Comparison of ENCODE assay signal across 37 cellular contexts in genomic region chr14:69916396-69916795, GRCh38. TPM values are rescaled to one million over a fixed set of nuclear protein-coding genes. Genes with fewer than 3 reads are reported as not detected.
"Had no signal": no experiment of that assay in that cellular context is flagged by ENCODE, and none has a peak within 500 bp of the region (broad histone marks: within the 10 kb centered on the region; RNA-seq: fewer than 3 reads in every experiment).

No MANE protein-coding gene starts in this region.

- H3K27ac ChIP-seq: adrenal gland, body of pancreas, cardiac muscle cell, coronary artery, dorsolateral prefrontal cortex, gastrocnemius medialis, heart left ventricle had no signal

- H3K4me1 Mint-ChIP-seq: activated CD4-positive, alpha-beta T cell treated with anti-CD3 and anti-CD28 coated beads for 36 hours; activated CD4-positive, alpha-beta T cell treated with anti-CD3 and anti-CD28 coated beads, Interleukin-2, amount 10 ng/mL, durations not matched to agents 24 days and 14 days; activated CD8-positive, alpha-beta memory T cell treated with anti-CD3 and anti-CD28 coated beads, Interleukin-2, amount 10 ng/mL, durations not matched to agents 7 days and 5 days; activated naive CD4-positive, alpha-beta T cell treated with anti-CD3 and anti-CD28 coated beads, Interleukin-2, amount 50 U/mL, for 24 hours; activated naive CD8-positive, alpha-beta T cell treated with anti-CD3 and anti-CD28 coated beads for 36 hours; activated naive CD8-positive, alpha-beta T cell treated with anti-CD3 and anti-CD28 coated beads, Interleukin-2, amount 50 U/mL, for 24 hours had no signal

- H3K9me3 ChIP-seq: adrenal gland, body of pancreas, gastrocnemius medialis had no signal

- H3K27me3 ChIP-seq: body of pancreas, cardiac muscle cell, gastrocnemius medialis had no signal

- H3K4me3 Mint-ChIP-seq: activated CD4-positive, alpha-beta memory T cell treated with anti-CD3 and anti-CD28 coated beads for 36 hours; activated CD4-positive, alpha-beta T cell treated with anti-CD3 and anti-CD28 coated beads for 36 hours; activated CD4-positive, alpha-beta T cell treated with anti-CD3 and anti-CD28 coated beads, Interleukin-2, amount 10 ng/mL, durations not matched to agents 24 days and 14 days; activated CD8-positive, alpha-beta memory T cell treated with anti-CD3 and anti-CD28 coated beads, Interleukin-2, amount 10 ng/mL, durations not matched to agents 7 days and 5 days; activated CD8-positive, alpha-beta T cell treated with anti-CD3 and anti-CD28 coated beads, Interleukin-2, amount 10 ng/mL, durations not matched to agents 7 days and 5 days; activated naive CD4-positive, alpha-beta T cell treated with anti-CD3 and anti-CD28 coated beads for 36 hours; activated naive CD4-positive, alpha-beta T cell treated with anti-CD3 and anti-CD28 coated beads, Interleukin-2, amount 50 U/mL, for 24 hours; activated naive CD8-positive, alpha-beta T cell treated with anti-CD3 and anti-CD28 coated beads for 36 hours; activated naive CD8-positive, alpha-beta T cell treated with anti-CD3 and anti-CD28 coated beads, Interleukin-2, amount 50 U/mL, for 24 hours; activated T-helper 1 cell treated with anti-CD3 and anti-CD28 coated beads, Interleukin-12 subunit alpha, Interleukin-12 subunit beta, Interleukin-2, Interleukin-4 antibody, amounts not matched to agents 30 ng/mL and 10 ng/mL and 1 ng/mL, durations not matched to agents 14 hours and 24 hours and 36 hours; dendritic cell treated with granulocyte-macrophage colony-stimulating factor and Interleukin-4, amounts not matched to agents 40 ng/mL and 50 ng/mL, for 4 days; endodermal cell had no signal

- H3K4me1 ChIP-seq: adrenal gland, body of pancreas, gastrocnemius medialis, heart left ventricle had no signal

- H3K36me3 ChIP-seq: adrenal gland, cardiac muscle cell, gastrocnemius medialis, heart left ventricle had no signal

- ATAC-seq: activated CD4-positive, alpha-beta T cell treated with anti-CD3 and anti-CD28 coated beads for 36 hours; activated CD8-positive, alpha-beta memory T cell treated with anti-CD3 and anti-CD28 coated beads, Interleukin-2, amount 10 ng/mL, durations not matched to agents 7 days and 5 days; activated CD8-positive, alpha-beta T cell treated with anti-CD3 and anti-CD28 coated beads, Interleukin-2, amount 10 ng/mL, durations not matched to agents 7 days and 5 days; activated naive CD8-positive, alpha-beta T cell treated with anti-CD3 and anti-CD28 coated beads, Interleukin-2, amount 50 U/mL, for 24 hours; body of pancreas; esophagus mucosa; gastrocnemius medialis; heart left ventricle had no signal

- DNase-seq: activated CD4-positive, alpha-beta memory T cell treated with anti-CD3 and anti-CD28 coated beads for 36 hours; activated CD4-positive, alpha-beta T cell treated with anti-CD3 and anti-CD28 coated beads for 36 hours; activated CD4-positive, alpha-beta T cell treated with anti-CD3 and anti-CD28 coated beads, Interleukin-2, amount 10 ng/mL, durations not matched to agents 24 days and 14 days; activated CD4-positive, CD25-positive, alpha-beta regulatory T cell; activated CD4-positive, CD25-positive, alpha-beta regulatory T cell treated with anti-CD3 and anti-CD28 coated beads, Interleukin-2, amount 50 U/mL, for 72 hours; activated CD8-positive, alpha-beta memory T cell treated with anti-CD3 and anti-CD28 coated beads, Interleukin-2, amount 10 ng/mL, durations not matched to agents 7 days and 5 days; activated CD8-positive, alpha-beta memory T cell treated with anti-CD3 and anti-CD28 coated beads, Interleukin-2, amount 50 U/mL, for 4 hours; activated CD8-positive, alpha-beta T cell treated with anti-CD3 and anti-CD28 coated beads, Interleukin-2, amount 10 ng/mL, durations not matched to agents 7 days and 5 days; activated effector memory CD4-positive, alpha-beta T cell treated with anti-CD3 and anti-CD28 coated beads, Interleukin-2, amount 50 U/mL, for 16 hours; activated naive CD4-positive, alpha-beta T cell treated with anti-CD3 and anti-CD28 coated beads for 36 hours; activated naive CD8-positive, alpha-beta T cell treated with anti-CD3 and anti-CD28 coated beads for 36 hours; activated naive CD8-positive, alpha-beta T cell treated with anti-CD3 and anti-CD28 coated beads, Interleukin-2, amount 50 U/mL, for 24 hours; activated T-cell treated with anti-CD3 and anti-CD28 coated beads, Interleukin-2, amount 50 U/mL, for 1 hour; activated T-cell treated with anti-CD3 and anti-CD28 coated beads, Interleukin-2, amount 50 U/mL, for 48 hours; adrenal gland; amygdala; aorta; body of pancreas; central memory CD4-positive, alpha-beta T cell; cerebellar nuclear complex; dorsolateral prefrontal cortex; effector memory CD4-positive, alpha-beta T cell; endodermal cell; foreskin fibroblast; gastrocnemius medialis; glutamatergic neuron; heart left ventricle; T-helper 2 cell had no signal

- H3K4me3 ChIP-seq: adrenal gland, body of pancreas, cardiac muscle cell, coronary artery, dorsolateral prefrontal cortex, gastrocnemius medialis, heart left ventricle had no signal

- H3K9me3 Mint-ChIP-seq: activated CD4-positive, alpha-beta memory T cell treated with anti-CD3 and anti-CD28 coated beads for 36 hours; activated CD4-positive, alpha-beta T cell treated with anti-CD3 and anti-CD28 coated beads, Interleukin-2, amount 10 ng/mL, durations not matched to agents 24 days and 14 days; activated naive CD4-positive, alpha-beta T cell treated with anti-CD3 and anti-CD28 coated beads for 36 hours; activated naive CD4-positive, alpha-beta T cell treated with anti-CD3 and anti-CD28 coated beads, Interleukin-2, amount 50 U/mL, for 24 hours; activated naive CD8-positive, alpha-beta T cell treated with anti-CD3 and anti-CD28 coated beads for 36 hours; activated naive CD8-positive, alpha-beta T cell treated with anti-CD3 and anti-CD28 coated beads, Interleukin-2, amount 50 U/mL, for 24 hours; activated T-helper 1 cell treated with anti-CD3 and anti-CD28 coated beads, Interleukin-12 subunit alpha, Interleukin-12 subunit beta, Interleukin-2, Interleukin-4 antibody, amounts not matched to agents 30 ng/mL and 10 ng/mL and 1 ng/mL, durations not matched to agents 14 hours and 24 hours and 36 hours; activated T-helper 2 cell treated with anti-CD3 and anti-CD28 coated beads, Interferon-gamma antibody, Interleukin-2, Interleukin-4, amounts not matched to agents 10 μg/mL and 5 μg/mL and 100 μg/mL, durations not matched to agents 14 hours and 24 hours and 36 hours; dendritic cell treated with granulocyte-macrophage colony-stimulating factor and Interleukin-4, amounts not matched to agents 40 ng/mL and 50 ng/mL, for 4 days; endodermal cell had no signal

- H3K36me3 Mint-ChIP-seq: activated CD4-positive, alpha-beta memory T cell treated with anti-CD3 and anti-CD28 coated beads for 36 hours; activated CD8-positive, alpha-beta memory T cell treated with anti-CD3 and anti-CD28 coated beads, Interleukin-2, amount 10 ng/mL, durations not matched to agents 7 days and 5 days; activated naive CD4-positive, alpha-beta T cell treated with anti-CD3 and anti-CD28 coated beads, Interleukin-2, amount 50 U/mL, for 24 hours; activated naive CD8-positive, alpha-beta T cell treated with anti-CD3 and anti-CD28 coated beads for 36 hours had no signal

- H3K27ac Mint-ChIP-seq: activated CD4-positive, alpha-beta memory T cell treated with anti-CD3 and anti-CD28 coated beads for 36 hours; activated CD4-positive, alpha-beta T cell treated with anti-CD3 and anti-CD28 coated beads for 36 hours; activated CD4-positive, alpha-beta T cell treated with anti-CD3 and anti-CD28 coated beads, Interleukin-2, amount 10 ng/mL, durations not matched to agents 24 days and 14 days; activated CD8-positive, alpha-beta memory T cell treated with anti-CD3 and anti-CD28 coated beads, Interleukin-2, amount 10 ng/mL, durations not matched to agents 7 days and 5 days; activated CD8-positive, alpha-beta T cell treated with anti-CD3 and anti-CD28 coated beads, Interleukin-2, amount 10 ng/mL, durations not matched to agents 7 days and 5 days; activated naive CD4-positive, alpha-beta T cell treated with anti-CD3 and anti-CD28 coated beads for 36 hours; activated naive CD8-positive, alpha-beta T cell treated with anti-CD3 and anti-CD28 coated beads for 36 hours; activated naive CD8-positive, alpha-beta T cell treated with anti-CD3 and anti-CD28 coated beads, Interleukin-2, amount 50 U/mL, for 24 hours; activated T-helper 1 cell treated with anti-CD3 and anti-CD28 coated beads, Interleukin-12 subunit alpha, Interleukin-12 subunit beta, Interleukin-2, Interleukin-4 antibody, amounts not matched to agents 30 ng/mL and 10 ng/mL and 1 ng/mL, durations not matched to agents 14 hours and 24 hours and 36 hours; activated T-helper 2 cell treated with anti-CD3 and anti-CD28 coated beads, Interferon-gamma antibody, Interleukin-2, Interleukin-4, amounts not matched to agents 10 μg/mL and 5 μg/mL and 100 μg/mL, durations not matched to agents 14 hours and 24 hours and 36 hours; dendritic cell treated with granulocyte-macrophage colony-stimulating factor and Interleukin-4, amounts not matched to agents 40 ng/mL and 50 ng/mL, for 4 days; endodermal cell had no signal

RNA-seq across cellular contexts. Expression of gene SMOC1, which starts 37.2 kb away (rescaled TPM):
- total RNA-seq: activated CD4-positive, alpha-beta memory T cell treated with anti-CD3 and anti-CD28 coated beads for 36 hours; activated CD4-positive, alpha-beta T cell treated with anti-CD3 and anti-CD28 coated beads for 36 hours; activated CD4-positive, alpha-beta T cell treated with anti-CD3 and anti-CD28 coated beads, Interleukin-2, amount 10 ng/mL, durations not matched to agents 24 days and 14 days; activated CD8-positive, alpha-beta memory T cell treated with anti-CD3 and anti-CD28 coated beads for 36 hours; activated CD8-positive, alpha-beta memory T cell treated with anti-CD3 and anti-CD28 coated beads, Interleukin-2, amount 10 ng/mL, durations not matched to agents 7 days and 5 days; activated CD8-positive, alpha-beta T cell treated with anti-CD3 and anti-CD28 coated beads, Interleukin-2, amount 10 ng/mL, durations not matched to agents 7 days and 5 days; activated naive CD4-positive, alpha-beta T cell treated with anti-CD3 and anti-CD28 coated beads for 36 hours; activated naive CD8-positive, alpha-beta T cell treated with anti-CD3 and anti-CD28 coated beads for 36 hours; activated T-helper 1 cell treated with anti-CD3 and anti-CD28 coated beads, Interleukin-12 subunit alpha, Interleukin-12 subunit beta, Interleukin-2, Interleukin-4 antibody, amounts not matched to agents 30 ng/mL and 10 ng/mL and 1 ng/mL, durations not matched to agents 14 hours and 24 hours and 36 hours; activated T-helper 2 cell treated with anti-CD3 and anti-CD28 coated beads, Interferon-gamma antibody, Interleukin-2, Interleukin-4, amounts not matched to agents 10 μg/mL and 5 μg/mL and 100 μg/mL, durations not matched to agents 14 hours and 24 hours and 36 hours; endodermal cell; T-helper 1 cell treated with Interleukin-12 subunit alpha and Interleukin-12 subunit beta and Interleukin-4 antibody, amounts not matched to agents 30 ng/mL and 1 ng/mL, for 36 hours had no signal
